In genomic region chr17:75773121-75773807, GRCh38 we compare ENCODE assay signal across 15 cellular contexts. TPM values are rescaled to one million over a fixed set of nuclear protein-coding genes. Genes with fewer than 3 reads are reported as not detected.
DNase-seq lines count a peak whose midpoint lies in the region; ATAC-seq and TF ChIP-seq lines count a peak whose summit lies in the region.
"Had no signal": no experiment of that assay in that cellular context is flagged by ENCODE, and none has a peak within 500 bp of the region (broad histone marks: within the 10 kb centered on the region; RNA-seq: fewer than 3 reads in every experiment).

No MANE protein-coding gene starts in this region.

- no peak overlapping the region for H3K4me3 ChIP-seq in aorta (ENCODE audit: low read length in 2 of 2)
- H3K4me3 ChIP-seq: thyroid gland had no signal

- peaks cover 26% of the 10 kb centered on the region for H3K4me1 Mint-ChIP-seq in activated naive CD4-positive, alpha-beta T cell treated with anti-CD3 and anti-CD28 coated beads for 36 hours (ENCODE audit: low read depth)
- H3K4me1 Mint-ChIP-seq in neural crest cell = peaks cover 28% of the 10 kb centered on the region

- H3K27me3 Mint-ChIP-seq in activated naive CD4-positive, alpha-beta T cell treated with anti-CD3 and anti-CD28 coated beads for 36 hours (ENCODE audit: low read depth) = no peaks in the 10 kb centered on the region
- peaks cover 7% of the 10 kb centered on the region for H3K27me3 Mint-ChIP-seq in neural crest cell (ENCODE audit: low read depth)

- no peaks in the 10 kb centered on the region for H3K9me3 ChIP-seq in aorta (ENCODE audit: control insufficient read depth, low read length)
- H3K9me3 ChIP-seq: thyroid gland had no signal

- TF ChIP-seq CTCF in neural crest cell (conservative IDR thresholded peaks at IDR 0.05) = no peak

- H3K4me1 ChIP-seq in aorta (ENCODE audit: control insufficient read depth in 1 of 2, insufficient read depth in 2 of 2, low read length in 2 of 2) = no peaks in the 10 kb centered on the region

- peaks cover 0 to 2% of the 10 kb centered on the region in 2 donors for H3K36me3 ChIP-seq in aorta (ENCODE audit: control insufficient read depth in 1 of 2, insufficient read depth in 2 of 2, low read length in 1 of 2)

- DNase-seq in activated naive CD4-positive, alpha-beta T cell treated with anti-CD3 and anti-CD28 coated beads, Interleukin-2, amount 50 U/mL, for 72 hours (ENCODE audit: low spot score in 2 of 2) = peak in 1 of 2 donors; percentile 62
- DNase-seq in activated naive CD4-positive, alpha-beta T cell treated with anti-CD3 and anti-CD28 coated beads for 36 hours = no peak
- peak; percentile 39 for DNase-seq in cerebellar cortex (ENCODE audit: low spot score)
- DNase-seq in neural crest cell (ENCODE audit: low read depth, low spot score) = no peak
- peak in 1 of 2 donors; percentile 48 for DNase-seq in aorta
- no peak for DNase-seq in NCI-H69 (lab: John Stamatoyannopoulos, UW)
- no peak for DNase-seq in NCI-H1694 treated with DMSO at 0.1 percent for 48 hours (lab: John Stamatoyannopoulos, UW)
- DNase-seq in NCI-H187 (lab: John Stamatoyannopoulos, UW) = no peak
- DNase-seq: activated CD4-positive, alpha-beta T cell treated with anti-CD3 and anti-CD28 coated beads, Interleukin-2, amount 50 U/mL, for 48 hours; DMS79; NCI-H1092; NCI-H226; OCI-M1; thyroid gland had no signal

- intact Hi-C loops in activated naive CD4-positive, alpha-beta T cell treated with anti-CD3 and anti-CD28 coated beads for 36 hours (cut with micrococcal nuclease) = no loop called here
- intact Hi-C loops in aorta (cut with DNase I) = no loop called here

- peak; percentile 1 to 6 for ATAC-seq in activated naive CD4-positive, alpha-beta T cell treated with anti-CD3 and anti-CD28 coated beads, Interleukin-2, amount 50 U/mL, for 72 hours
- peak; percentile 26 for ATAC-seq in aorta (ENCODE audit: low FRiP score)
- ATAC-seq: naive thymus-derived CD8-positive, alpha-beta T cell had no signal

- H3K9me3 Mint-ChIP-seq in activated naive CD4-positive, alpha-beta T cell treated with anti-CD3 and anti-CD28 coated beads, Interleukin-2, amount 50 U/mL, for 72 hours = no peaks in the 10 kb centered on the region
- no peaks in the 10 kb centered on the region for H3K9me3 Mint-ChIP-seq in activated naive CD4-positive, alpha-beta T cell treated with anti-CD3 and anti-CD28 coated beads for 36 hours
- H3K9me3 Mint-ChIP-seq in neural crest cell = no peaks in the 10 kb centered on the region
- H3K9me3 Mint-ChIP-seq: naive thymus-derived CD8-positive, alpha-beta T cell had no signal

- no peak overlapping the region for H3K27ac ChIP-seq in aorta (ENCODE audit: low read depth in 1 of 2, low read length in 2 of 2)
- H3K27ac ChIP-seq: thyroid gland had no signal

- CTCF ChIA-PET in activated naive CD4-positive, alpha-beta T cell treated with anti-CD3 and anti-CD28 coated beads for 36 hours (lab: Charles Lee) = interaction anchor here (0.6 to 5.7 kb wide), 8 partner anchors 8 to 326 kb away, joined by 3 to 30 read pairs (median 6); partner anchors contain the start of gene GALK1

- H3K27ac Mint-ChIP-seq in activated naive CD4-positive, alpha-beta T cell treated with anti-CD3 and anti-CD28 coated beads, Interleukin-2, amount 50 U/mL, for 72 hours = peak overlapping the region; percentile 1 to 93
- no peak overlapping the region for H3K27ac Mint-ChIP-seq in activated naive CD4-positive, alpha-beta T cell treated with anti-CD3 and anti-CD28 coated beads for 36 hours
- H3K27ac Mint-ChIP-seq in neural crest cell (ENCODE audit: unreplicated experiment) = no peak overlapping the region

- H3K27me3 ChIP-seq in aorta (ENCODE audit: control insufficient read depth in 1 of 2, insufficient read depth in 2 of 2, low read length in 1 of 2) = no peaks in the 10 kb centered on the region
- H3K27me3 ChIP-seq: thyroid gland had no signal

- no peak overlapping the region for H3K4me3 Mint-ChIP-seq in activated naive CD4-positive, alpha-beta T cell treated with anti-CD3 and anti-CD28 coated beads for 36 hours
- H3K4me3 Mint-ChIP-seq in neural crest cell = peak overlapping the region; percentile 93

- 75 to 78% methylated on average over 12 of the region's 12 CpGs for WGBS in aorta, 2 donors

- peaks cover 20 to 22% of the 10 kb centered on the region in 2 donors for H3K36me3 Mint-ChIP-seq in activated naive CD4-positive, alpha-beta T cell treated with anti-CD3 and anti-CD28 coated beads, Interleukin-2, amount 50 U/mL, for 72 hours
- peaks cover 26% of the 10 kb centered on the region for H3K36me3 Mint-ChIP-seq in activated naive CD4-positive, alpha-beta T cell treated with anti-CD3 and anti-CD28 coated beads for 36 hours (ENCODE audit: low read depth)
- peaks cover 13% of the 10 kb centered on the region for H3K36me3 Mint-ChIP-seq in neural crest cell (ENCODE audit: low read depth)

RNA-seq across cellular contexts. Expression of gene GALK1, which starts 8.3 kb away (rescaled TPM):
- total RNA-seq in activated naive CD4-positive, alpha-beta T cell treated with anti-CD3 and anti-CD28 coated beads, Interleukin-2, amount 50 U/mL, for 72 hours = 10 to 100 TPM; 54.7 to 74.8 TPM
- total RNA-seq in activated naive CD4-positive, alpha-beta T cell treated with anti-CD3 and anti-CD28 coated beads for 36 hours = 10 to 100 TPM; 48.7 to 50.2 TPM
- total RNA-seq in neural crest cell (11.9 and 13.1 TPM in 2 replicates), aorta (10 to 100 TPM; 16.8 to 27.1 TPM)
- 10 to 100 TPM; 16.9 to 44.8 TPM for polyA plus RNA-seq in aorta

RNA-seq across cellular contexts. Expression of gene UNK, which starts 11.3 kb away (rescaled TPM):
- 10 to 100 TPM; 15.3 to 29.3 TPM for total RNA-seq in activated naive CD4-positive, alpha-beta T cell treated with anti-CD3 and anti-CD28 coated beads, Interleukin-2, amount 50 U/mL, for 72 hours
- total RNA-seq in activated naive CD4-positive, alpha-beta T cell treated with anti-CD3 and anti-CD28 coated beads for 36 hours = 10 to 100 TPM; 19.1 to 21.4 TPM
- 49.3 and 49.4 TPM in 2 replicates for total RNA-seq in neural crest cell
- 10 to 100 TPM; 28.9 to 34.1 TPM for total RNA-seq in aorta
- 10 to 100 TPM in 1 of 2 donors, 1 to 10 TPM in 1; 8.8 to 21.7 TPM for polyA plus RNA-seq in aorta

RNA-seq across cellular contexts. Expression of gene ITGB4, which starts 52.0 kb away (rescaled TPM):
- total RNA-seq in activated naive CD4-positive, alpha-beta T cell treated with anti-CD3 and anti-CD28 coated beads, Interleukin-2, amount 50 U/mL, for 72 hours = 1 to 10 TPM in 1 of 2 donors, under 1 TPM in 1; 0.76 to 1.1 TPM
- 1 to 10 TPM in 1 of 2 experiments, under 1 TPM in 1; 0.83 to 1.0 TPM for total RNA-seq in activated naive CD4-positive, alpha-beta T cell treated with anti-CD3 and anti-CD28 coated beads for 36 hours
- total RNA-seq in neural crest cell = 0.64 and 1.4 TPM in 2 replicates
- total RNA-seq in aorta = 10 to 100 TPM; 40.3 to 69.5 TPM
- 10 to 100 TPM in 1 of 2 donors, 1 to 10 TPM in 1; 7.5 to 13.9 TPM for polyA plus RNA-seq in aorta

Comparison
In these comparisons a context has a peak if more than half of its experiments do, and no peak if none do; other contexts are left out.
1. H3K27ac Mint-ChIP-seq: peak in activated naive CD4-positive, alpha-beta T cell treated with anti-CD3 and anti-CD28 coated beads, Interleukin-2, amount 50 U/mL, for 72 hours (2 of 2); none in activated naive CD4-positive, alpha-beta T cell treated with anti-CD3 and anti-CD28 coated beads for 36 hours (single experiment) and neural crest cell (single experiment).
2. RNA of gene ITGB4, which starts 52.0 kb away (total RNA-seq): 40.3 to 69.5 TPM in aorta; 0.64 to 1.4 TPM in neural crest cell, 0.76 to 1.1 TPM in activated naive CD4-positive, alpha-beta T cell treated with anti-CD3 and anti-CD28 coated beads, Interleukin-2, amount 50 U/mL, for 72 hours and 0.83 to 1.0 TPM in activated naive CD4-positive, alpha-beta T cell treated with anti-CD3 and anti-CD28 coated beads for 36 hours; every median in the first group is over 10 times any median in the second.